Comparison of ENCODE assay signal across 8 cellular contexts in the genomic region with DNA sequence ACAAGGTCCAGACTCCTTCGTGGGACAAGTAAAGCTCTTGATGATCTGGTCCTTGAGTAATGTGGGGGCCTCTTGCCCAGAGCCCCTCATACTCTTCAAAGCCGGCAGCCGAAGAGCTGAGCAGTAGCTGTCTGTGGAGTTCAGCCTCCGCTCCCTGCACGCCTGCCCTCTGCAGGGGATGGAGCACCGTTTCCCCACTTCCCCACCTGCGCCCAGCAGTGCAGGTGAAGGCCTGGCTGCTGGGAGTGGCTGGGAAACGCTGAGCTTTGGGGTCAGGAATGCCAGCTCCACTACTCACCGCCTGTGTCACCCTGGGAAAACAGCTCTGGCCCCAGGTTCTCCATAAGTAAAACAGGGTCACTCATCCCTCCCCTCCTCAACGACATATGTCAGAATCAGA. TPM values are rescaled to one million over a fixed set of nuclear protein-coding genes. Genes with fewer than 3 reads are reported as not detected.
DNase-seq lines count a peak whose midpoint lies in the region; ATAC-seq and TF ChIP-seq lines count a peak whose summit lies in the region.
"Not testable (repeated sequence)": the region's sequence is repeated elsewhere in the genome, so short reads cannot be mapped to it uniquely, and the experiment has no call there.

No MANE protein-coding gene starts in this region.

- not testable (repeated sequence) for H3K36me3 ChIP-seq in mucosa of stomach (ENCODE audit: control insufficient read depth, insufficient read depth, low read length)

- intact Hi-C loops in activated CD8-positive, alpha-beta T cell treated with anti-CD3 and anti-CD28 coated beads for 36 hours (cut with micrococcal nuclease); left ventricle myocardium superior (cut with micrococcal nuclease): not testable (repeated sequence)

- H3K4me3 Mint-ChIP-seq in activated CD8-positive, alpha-beta T cell treated with anti-CD3 and anti-CD28 coated beads for 36 hours: peak overlapping the region; percentile 76

- ATAC-seq in GM21447 (IDR thresholded peaks at IDR 0.05; ENCODE audit: unreplicated experiment) (peak; percentile 6), left ventricle myocardium superior (peak; percentile 28)
- not testable (repeated sequence) for ATAC-seq in activated CD8-positive, alpha-beta T cell treated with anti-CD3 and anti-CD28 coated beads for 36 hours

- H3K27me3 ChIP-seq in AG04450 (ENCODE audit: control insufficient read depth, insufficient read depth, low read length): peaks cover 10% of the 10 kb centered on the region
- H3K27me3 ChIP-seq in mucosa of stomach (ENCODE audit: control insufficient read depth, insufficient read depth, low read length): not testable (repeated sequence)

- peaks cover 11% of the 10 kb centered on the region for H3K27me3 Mint-ChIP-seq in activated CD8-positive, alpha-beta T cell treated with anti-CD3 and anti-CD28 coated beads for 36 hours

- peaks cover 11% of the 10 kb centered on the region for H3K4me1 Mint-ChIP-seq in activated CD8-positive, alpha-beta T cell treated with anti-CD3 and anti-CD28 coated beads for 36 hours (ENCODE audit: low read depth)

- H3K4me3 ChIP-seq in AG04450 (ENCODE audit: low read depth, low read length): peak overlapping the region; percentile 50
- peak overlapping the region; percentile 50 for H3K4me3 ChIP-seq in LNCaP clone FGC (ENCODE audit: low read depth, low read length)
- peak overlapping the region; percentile 53 for H3K4me3 ChIP-seq in choroid plexus epithelial cell (ENCODE audit: low read depth, low read length)
- not testable (repeated sequence) for H3K4me3 ChIP-seq in mucosa of stomach (ENCODE audit: low read length)
- H3K4me3 ChIP-seq in skin epidermis: peak overlapping the region; percentile 32 to 59 (median 43)

- TF ChIP-seq CTCF in AG04450 (IDR thresholded peaks at IDR 0.05; ENCODE audit: low read depth, low read length); LNCaP clone FGC (IDR thresholded peaks at IDR 0.05; ENCODE audit: control insufficient read depth, extremely low read depth, insufficient read depth); activated CD8-positive, alpha-beta T cell treated with anti-CD3 and anti-CD28 coated beads for 36 hours (IDR thresholded peaks at IDR 0.05); choroid plexus epithelial cell (conservative IDR thresholded peaks at IDR 0.05; ENCODE audit: low read depth, low read length): not testable (repeated sequence)

- H3K9me3 ChIP-seq in AG04450 (ENCODE audit: control insufficient read depth, insufficient read depth, low read length); mucosa of stomach (ENCODE audit: control insufficient read depth, low read length): not testable (repeated sequence)

- not testable (repeated sequence) for H3K4me1 ChIP-seq in mucosa of stomach (ENCODE audit: control insufficient read depth, insufficient read depth, low read length)

- CTCF ChIA-PET in AG04450 (lab: Charles Lee): interaction anchor here (0.9 to 1.5 kb wide), 2 partner anchors 13 to 17 kb away, joined by 3 to 5 read pairs; no protein-coding TSS in a partner anchor
- CTCF ChIA-PET in activated CD8-positive, alpha-beta T cell treated with anti-CD3 and anti-CD28 coated beads for 36 hours (lab: Charles Lee): interaction anchor here (1.5 to 2.7 kb wide), 2 partner anchors 17 to 107 kb away, joined by 7 to 13 read pairs; no protein-coding TSS in a partner anchor

- not testable (repeated sequence) for DNase-seq in AG04450 (ENCODE audit: low read depth, low spot score); LNCaP clone FGC (ENCODE audit: low read depth); activated CD8-positive, alpha-beta T cell treated with anti-CD3 and anti-CD28 coated beads for 36 hours; choroid plexus epithelial cell (ENCODE audit: low read depth)
- DNase-seq in left ventricle myocardium superior: peak; percentile 26

- H3K9me3 Mint-ChIP-seq in activated CD8-positive, alpha-beta T cell treated with anti-CD3 and anti-CD28 coated beads for 36 hours: not testable (repeated sequence)

- peak overlapping the region; percentile 33 for H3K9ac ChIP-seq in mucosa of stomach (ENCODE audit: low read length)

- POLR2A ChIA-PET in AG04450 (lab: Yijun Ruan, JAX); activated CD8-positive, alpha-beta T cell treated with anti-CD3 and anti-CD28 coated beads for 36 hours (lab: Charles Lee): not testable (repeated sequence)

- H3K27ac Mint-ChIP-seq in activated CD8-positive, alpha-beta T cell treated with anti-CD3 and anti-CD28 coated beads for 36 hours: peak overlapping the region; percentile 18

- not testable (repeated sequence) for H3K27ac ChIP-seq in AG04450 (ENCODE audit: low read depth, low read length)
- H3K27ac ChIP-seq in skin epidermis: peak overlapping the region in 17 of 21 experiments; percentile 16 to 82 (median 78)

- H3K36me3 Mint-ChIP-seq in activated CD8-positive, alpha-beta T cell treated with anti-CD3 and anti-CD28 coated beads for 36 hours (ENCODE audit: low read depth): not testable (repeated sequence)

RNA-seq across cellular contexts. Expression of a gene that starts 18.2 kb away (rescaled TPM):
- polyA plus RNA-seq in AG04450 (2011; rRNA removed): 4.8 and 5.0 TPM in 2 replicates
- 53.8 and 60.2 TPM in 2 replicates for polyA minus RNA-seq in AG04450 (2011; rRNA and poly(A)+ RNA removed)
- total RNA-seq in activated CD8-positive, alpha-beta T cell treated with anti-CD3 and anti-CD28 coated beads for 36 hours: 10 to 100 TPM; 37.4 to 41.5 TPM
- total RNA-seq in left ventricle myocardium superior: 6.8 TPM

RNA-seq across cellular contexts. Expression of a gene that starts 24.9 kb away (rescaled TPM):
- 0.10 TPM in 1 of 2 replicates, not detected in the other for polyA plus RNA-seq in AG04450 (2011; rRNA removed)
- polyA minus RNA-seq in AG04450 (2011; rRNA and poly(A)+ RNA removed): 0.09 TPM in 1 of 2 replicates, not detected in the other
- 10 to 100 TPM in 1 of 2 experiments, 1 to 10 TPM in 1; 9.7 to 10.2 TPM for total RNA-seq in activated CD8-positive, alpha-beta T cell treated with anti-CD3 and anti-CD28 coated beads for 36 hours
- 5.5 TPM for total RNA-seq in left ventricle myocardium superior
